ENCODE assay signal across 12 cellular contexts in the genomic region with DNA sequence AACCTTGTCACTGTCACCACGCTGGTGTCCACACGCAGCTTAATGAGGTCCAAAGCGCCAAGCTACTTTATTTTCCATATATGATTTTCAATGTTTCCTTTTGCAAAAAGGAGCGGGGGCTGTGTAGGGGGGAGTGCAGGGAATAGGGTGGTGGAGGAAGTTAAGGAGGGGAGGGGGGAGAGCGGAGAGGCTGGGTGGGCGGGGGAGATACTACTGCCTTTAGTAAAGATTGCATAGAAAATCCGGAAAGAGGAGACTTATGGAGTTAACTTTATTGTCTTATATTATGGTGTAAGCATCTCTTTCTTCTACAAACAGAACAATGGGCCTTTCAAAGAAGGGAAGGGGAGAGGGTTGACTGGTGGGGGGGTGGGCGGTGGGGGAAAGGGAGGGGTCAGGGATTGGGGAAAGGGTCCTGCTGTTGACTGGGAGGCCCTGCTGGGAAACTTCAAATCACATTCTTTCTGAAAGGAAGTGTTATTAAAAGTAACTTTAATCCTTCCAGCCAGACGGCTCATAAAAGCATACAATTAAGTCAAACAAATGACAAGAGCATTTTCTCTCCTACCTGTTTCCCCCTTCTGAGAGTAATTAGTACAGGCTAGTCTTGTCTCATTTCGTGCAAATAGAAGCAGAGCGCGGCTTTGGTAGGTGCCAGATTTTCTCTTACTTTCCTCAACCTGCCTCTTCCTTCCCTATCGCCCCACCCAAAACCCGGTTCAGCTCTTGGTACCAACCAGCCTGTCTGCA.
DNase-seq lines count a peak whose midpoint lies in the region; ATAC-seq and TF ChIP-seq lines count a peak whose summit lies in the region.
"Had no signal": no experiment of that assay in that cellular context is flagged by ENCODE, and none has a peak within 500 bp of the region (broad histone marks: within the 10 kb centered on the region; RNA-seq: fewer than 3 reads in every experiment).

No MANE protein-coding gene starts in this region.

- intact Hi-C loops in activated CD4-positive, alpha-beta T cell treated with anti-CD3 and anti-CD28 coated beads, Interleukin-2, amount 10 ng/mL, durations not matched to agents 24 days and 14 days (cut with micrococcal nuclease) = no loop called here
- intact Hi-C loops in upper lobe of right lung (cut with DNase I) = no loop called here

- H3K4me3 ChIP-seq in choroid plexus epithelial cell (ENCODE audit: low read depth, low read length) = peak overlapping the region; percentile 73
- peak overlapping the region; percentile 28 for H3K4me3 ChIP-seq in upper lobe of right lung

- H3K36me3 ChIP-seq in upper lobe of right lung = no peaks in the 10 kb centered on the region
- H3K36me3 ChIP-seq: gastroesophageal sphincter, pancreas had no signal

- peak overlapping the region; percentile 29 for H3K4me3 Mint-ChIP-seq in activated CD4-positive, alpha-beta T cell treated with anti-CD3 and anti-CD28 coated beads, Interleukin-2, amount 10 ng/mL, durations not matched to agents 24 days and 14 days
- H3K4me3 Mint-ChIP-seq in mesothelial cell of epicardium = peak overlapping the region; percentile 79
- H3K4me3 Mint-ChIP-seq: activated naive CD8-positive, alpha-beta T cell had no signal

- H3K9me3 ChIP-seq in upper lobe of right lung = no peaks in the 10 kb centered on the region
- H3K9me3 ChIP-seq: gastroesophageal sphincter, pancreas had no signal

- no peak for DNase-seq in activated CD4-positive, alpha-beta T cell treated with anti-CD3 and anti-CD28 coated beads, Interleukin-2, amount 10 ng/mL, durations not matched to agents 24 days and 14 days
- DNase-seq in activated CD4-positive, alpha-beta T cell treated with anti-CD3 and anti-CD28 coated beads, Interleukin-2, amount 50 U/mL, for 1 hour = no peak
- DNase-seq in choroid plexus epithelial cell (ENCODE audit: low read depth) = peak; percentile 6
- DNase-seq in mesothelial cell of epicardium (ENCODE audit: low spot score in 2 of 2, unreplicated experiment in 2 of 2) = peak in 1 of 2 experiments; percentile 40
- no peak for DNase-seq in upper lobe of right lung
- no peak for DNase-seq in NCI-H526 (lab: John Stamatoyannopoulos, UW)

- ATAC-seq in upper lobe of right lung = no peak
- ATAC-seq in HG03135 (IDR thresholded peaks at IDR 0.05; ENCODE audit: unreplicated experiment) = no peak
- no peak for ATAC-seq in GM19324 (IDR thresholded peaks at IDR 0.05; ENCODE audit: low FRiP score, unreplicated experiment)

- H3K36me3 Mint-ChIP-seq in activated CD4-positive, alpha-beta T cell treated with anti-CD3 and anti-CD28 coated beads, Interleukin-2, amount 10 ng/mL, durations not matched to agents 24 days and 14 days (ENCODE audit: low read depth) = no peaks in the 10 kb centered on the region
- H3K36me3 Mint-ChIP-seq in mesothelial cell of epicardium = no peaks in the 10 kb centered on the region
- H3K36me3 Mint-ChIP-seq: activated naive CD8-positive, alpha-beta T cell had no signal

- no peaks in the 10 kb centered on the region for H3K9me3 Mint-ChIP-seq in activated CD4-positive, alpha-beta T cell treated with anti-CD3 and anti-CD28 coated beads, Interleukin-2, amount 10 ng/mL, durations not matched to agents 24 days and 14 days
- H3K9me3 Mint-ChIP-seq in mesothelial cell of epicardium = no peaks in the 10 kb centered on the region

- no peaks in the 10 kb centered on the region for H3K4me1 Mint-ChIP-seq in activated CD4-positive, alpha-beta T cell treated with anti-CD3 and anti-CD28 coated beads, Interleukin-2, amount 10 ng/mL, durations not matched to agents 24 days and 14 days
- H3K4me1 Mint-ChIP-seq in mesothelial cell of epicardium = peaks cover 44% of the 10 kb centered on the region

- H3K27ac Mint-ChIP-seq in activated CD4-positive, alpha-beta T cell treated with anti-CD3 and anti-CD28 coated beads, Interleukin-2, amount 10 ng/mL, durations not matched to agents 24 days and 14 days = no peak overlapping the region
- peak overlapping the region; percentile 44 for H3K27ac Mint-ChIP-seq in mesothelial cell of epicardium
- H3K27ac Mint-ChIP-seq: activated naive CD8-positive, alpha-beta T cell had no signal

- no peak overlapping the region for H3K27ac ChIP-seq in upper lobe of right lung
- H3K27ac ChIP-seq: HL-60, pancreas had no signal

- H3K4me1 ChIP-seq in upper lobe of right lung = peaks cover 6% of the 10 kb centered on the region
- H3K4me1 ChIP-seq: pancreas had no signal

- H3K27me3 Mint-ChIP-seq in activated CD4-positive, alpha-beta T cell treated with anti-CD3 and anti-CD28 coated beads, Interleukin-2, amount 10 ng/mL, durations not matched to agents 24 days and 14 days = peaks cover 14% of the 10 kb centered on the region
- H3K27me3 Mint-ChIP-seq in mesothelial cell of epicardium (ENCODE audit: low read depth) = peaks cover 22% of the 10 kb centered on the region

- no peak for TF ChIP-seq CTCF in choroid plexus epithelial cell (conservative IDR thresholded peaks at IDR 0.05; ENCODE audit: low read depth, low read length)
- no peak for TF ChIP-seq CTCF in mesothelial cell of epicardium (IDR thresholded peaks at IDR 0.05; ENCODE audit: unreplicated experiment)
- no peak for TF ChIP-seq CTCF in upper lobe of right lung (IDR thresholded peaks at IDR 0.05)

- H3K27me3 ChIP-seq in upper lobe of right lung = peaks cover 3% of the 10 kb centered on the region
- H3K27me3 ChIP-seq: gastroesophageal sphincter had no signal
